In the genomic region with DNA sequence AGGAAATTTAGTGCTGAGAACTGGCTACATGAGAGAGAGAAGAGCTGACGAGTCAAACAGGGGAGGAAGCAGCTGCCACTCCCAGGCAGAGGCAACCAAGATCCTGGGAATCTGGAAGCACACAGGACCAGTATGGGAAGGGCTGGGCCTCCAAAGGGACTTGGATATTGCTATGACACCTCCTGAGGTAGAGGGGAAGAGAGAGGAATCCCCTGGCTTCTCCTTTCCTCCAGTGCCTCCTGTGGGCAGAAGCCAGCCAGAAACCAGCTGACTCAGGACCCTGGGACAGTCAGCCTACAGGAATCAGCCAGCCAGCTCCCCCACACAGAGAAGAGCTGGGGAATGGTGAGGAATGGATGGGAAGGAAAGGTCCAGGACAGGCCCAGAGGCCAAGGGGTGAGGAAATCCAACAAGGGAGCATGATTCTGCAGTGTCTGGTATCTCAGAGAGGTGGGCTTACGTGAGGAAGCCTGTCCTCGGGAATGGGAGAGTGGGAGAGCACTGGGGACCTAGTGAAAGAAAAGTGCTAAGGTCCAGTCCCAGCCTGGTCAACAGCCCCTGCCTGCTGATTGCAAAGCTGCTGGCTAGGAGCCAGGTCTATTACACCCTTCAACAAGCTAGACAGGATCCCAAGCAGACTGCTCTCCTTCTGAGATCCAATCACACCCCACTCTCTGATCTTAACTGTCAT, we compare ENCODE assay signal across 1 cellular context.
TF ChIP-seq lines count a peak whose summit lies in the region.

No MANE protein-coding gene starts in this region.

TF ChIP-seq in K562, 482 proteins besides CTCF, POLR2A, EP300 and RAD21 (continued from another document and continues in another):
- TF ChIP-seq, protein P1, sequence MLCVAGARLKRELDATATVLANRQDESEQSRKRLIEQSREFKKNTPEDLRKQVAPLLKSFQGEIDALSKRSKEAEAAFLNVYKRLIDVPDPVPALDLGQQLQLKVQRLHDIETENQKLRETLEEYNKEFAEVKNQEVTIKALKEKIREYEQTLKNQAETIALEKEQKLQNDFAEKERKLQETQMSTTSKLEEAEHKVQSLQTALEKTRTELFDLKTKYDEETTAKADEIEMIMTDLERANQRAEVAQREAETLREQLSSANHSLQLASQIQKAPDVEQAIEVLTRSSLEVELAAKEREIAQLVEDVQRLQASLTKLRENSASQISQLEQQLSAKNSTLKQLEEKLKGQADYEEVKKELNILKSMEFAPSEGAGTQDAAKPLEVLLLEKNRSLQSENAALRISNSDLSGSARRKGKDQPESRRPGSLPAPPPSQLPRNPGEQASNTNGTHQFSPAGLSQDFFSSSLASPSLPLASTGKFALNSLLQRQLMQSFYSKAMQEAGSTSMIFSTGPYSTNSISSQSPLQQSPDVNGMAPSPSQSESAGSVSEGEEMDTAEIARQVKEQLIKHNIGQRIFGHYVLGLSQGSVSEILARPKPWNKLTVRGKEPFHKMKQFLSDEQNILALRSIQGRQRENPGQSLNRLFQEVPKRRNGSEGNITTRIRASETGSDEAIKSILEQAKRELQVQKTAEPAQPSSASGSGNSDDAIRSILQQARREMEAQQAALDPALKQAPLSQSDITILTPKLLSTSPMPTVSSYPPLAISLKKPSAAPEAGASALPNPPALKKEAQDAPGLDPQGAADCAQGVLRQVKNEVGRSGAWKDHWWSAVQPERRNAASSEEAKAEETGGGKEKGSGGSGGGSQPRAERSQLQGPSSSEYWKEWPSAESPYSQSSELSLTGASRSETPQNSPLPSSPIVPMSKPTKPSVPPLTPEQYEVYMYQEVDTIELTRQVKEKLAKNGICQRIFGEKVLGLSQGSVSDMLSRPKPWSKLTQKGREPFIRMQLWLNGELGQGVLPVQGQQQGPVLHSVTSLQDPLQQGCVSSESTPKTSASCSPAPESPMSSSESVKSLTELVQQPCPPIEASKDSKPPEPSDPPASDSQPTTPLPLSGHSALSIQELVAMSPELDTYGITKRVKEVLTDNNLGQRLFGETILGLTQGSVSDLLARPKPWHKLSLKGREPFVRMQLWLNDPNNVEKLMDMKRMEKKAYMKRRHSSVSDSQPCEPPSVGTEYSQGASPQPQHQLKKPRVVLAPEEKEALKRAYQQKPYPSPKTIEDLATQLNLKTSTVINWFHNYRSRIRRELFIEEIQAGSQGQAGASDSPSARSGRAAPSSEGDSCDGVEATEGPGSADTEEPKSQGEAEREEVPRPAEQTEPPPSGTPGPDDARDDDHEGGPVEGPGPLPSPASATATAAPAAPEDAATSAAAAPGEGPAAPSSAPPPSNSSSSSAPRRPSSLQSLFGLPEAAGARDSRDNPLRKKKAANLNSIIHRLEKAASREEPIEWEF (CRISPR knock-in tag; IDR thresholded peaks at IDR 0.05), result no peak
- TF ChIP-seq ZFP36 (IDR thresholded peaks at IDR 0.05; ENCODE audit: low read depth, low read length, partially characterized antibody), result no peak
- 0 out of 2 replicates have a peak, but pooled peaks have one; percentile 24 for TF ChIP-seq ARID2 (IDR thresholded peaks at IDR 0.05)
- TF ChIP-seq RBBP5 (IDR thresholded peaks at IDR 0.05; ENCODE audit: borderline replicate concordance, insufficient read depth, low read length, poor library complexity, severe bottlenecking), result no peak
- TF ChIP-seq, protein P2, sequence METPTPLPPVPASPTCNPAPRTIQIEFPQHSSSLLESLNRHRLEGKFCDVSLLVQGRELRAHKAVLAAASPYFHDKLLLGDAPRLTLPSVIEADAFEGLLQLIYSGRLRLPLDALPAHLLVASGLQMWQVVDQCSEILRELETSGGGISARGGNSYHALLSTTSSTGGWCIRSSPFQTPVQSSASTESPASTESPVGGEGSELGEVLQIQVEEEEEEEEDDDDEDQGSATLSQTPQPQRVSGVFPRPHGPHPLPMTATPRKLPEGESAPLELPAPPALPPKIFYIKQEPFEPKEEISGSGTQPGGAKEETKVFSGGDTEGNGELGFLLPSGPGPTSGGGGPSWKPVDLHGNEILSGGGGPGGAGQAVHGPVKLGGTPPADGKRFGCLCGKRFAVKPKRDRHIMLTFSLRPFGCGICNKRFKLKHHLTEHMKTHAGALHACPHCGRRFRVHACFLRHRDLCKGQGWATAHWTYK (CRISPR knock-in tag; IDR thresholded peaks at IDR 0.05), result peak; percentile 23; the same call in 1 of the 2 replicates
- TF ChIP-seq CTBP1 (IDR thresholded peaks at IDR 0.05; ENCODE audit: borderline replicate concordance), result peak; percentile 62
- peak; percentile 77; the same call in 1 of the 2 replicates for TF ChIP-seq ZNF165 (CRISPR knock-in tag; IDR thresholded peaks at IDR 0.05; ENCODE audit: borderline replicate concordance)
- no peak for TF ChIP-seq RAD51 (IDR thresholded peaks at IDR 0.05; ENCODE audit: borderline replicate concordance, low read depth)
- TF ChIP-seq BRD4 (IDR thresholded peaks at IDR 0.05), result no peak
- no peak for TF ChIP-seq NR2F6 (CRISPR knock-in tag; IDR thresholded peaks at IDR 0.05)
- no peak for TF ChIP-seq ILK (tag; IDR thresholded peaks at IDR 0.05; ENCODE audit: borderline replicate concordance, low read depth)
- TF ChIP-seq ERF (CRISPR knock-in tag; IDR thresholded peaks at IDR 0.05), result no peak
- no peak for TF ChIP-seq ZNF121 (CRISPR knock-in tag; conservative IDR thresholded peaks at IDR 0.05)
- TF ChIP-seq, protein P3, sequence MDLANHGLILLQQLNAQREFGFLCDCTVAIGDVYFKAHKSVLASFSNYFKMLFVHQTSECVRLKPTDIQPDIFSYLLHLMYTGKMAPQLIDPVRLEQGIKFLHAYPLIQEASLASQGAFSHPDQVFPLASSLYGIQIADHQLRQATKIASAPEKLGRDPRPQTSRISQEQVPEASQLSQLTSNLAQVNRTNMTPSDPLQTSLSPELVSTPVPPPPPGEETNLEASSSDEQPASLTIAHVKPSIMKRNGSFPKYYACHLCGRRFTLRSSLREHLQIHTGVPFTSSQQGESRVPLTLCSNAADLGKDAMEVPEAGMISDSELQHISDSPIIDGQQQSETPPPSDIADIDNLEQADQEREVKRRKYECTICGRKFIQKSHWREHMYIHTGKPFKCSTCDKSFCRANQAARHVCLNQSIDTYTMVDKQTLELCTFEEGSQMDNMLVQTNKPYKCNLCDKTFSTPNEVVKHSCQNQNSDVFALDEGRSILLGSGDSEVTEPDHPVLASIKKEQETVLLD (IDR thresholded peaks at IDR 0.05), result no peak
- TF ChIP-seq OTX1 (CRISPR knock-in tag; IDR thresholded peaks at IDR 0.05), result no peak; the same call in 1 of the 2 replicates
- no peak for TF ChIP-seq CBFA2T2 (conservative IDR thresholded peaks at IDR 0.05)
- no peak for TF ChIP-seq TBP (optimal IDR thresholded peaks at IDR 0.05; ENCODE audit: low read depth, low read length)
- no peak for TF ChIP-seq CEBPG (CRISPR knock-in tag; IDR thresholded peaks at IDR 0.05)
- no peak for TF ChIP-seq CEBPG (tag; conservative IDR thresholded peaks at IDR 0.05 in 1 of 2, IDR thresholded peaks at IDR 0.05 in 1 of 2)
- TF ChIP-seq, protein P4, sequence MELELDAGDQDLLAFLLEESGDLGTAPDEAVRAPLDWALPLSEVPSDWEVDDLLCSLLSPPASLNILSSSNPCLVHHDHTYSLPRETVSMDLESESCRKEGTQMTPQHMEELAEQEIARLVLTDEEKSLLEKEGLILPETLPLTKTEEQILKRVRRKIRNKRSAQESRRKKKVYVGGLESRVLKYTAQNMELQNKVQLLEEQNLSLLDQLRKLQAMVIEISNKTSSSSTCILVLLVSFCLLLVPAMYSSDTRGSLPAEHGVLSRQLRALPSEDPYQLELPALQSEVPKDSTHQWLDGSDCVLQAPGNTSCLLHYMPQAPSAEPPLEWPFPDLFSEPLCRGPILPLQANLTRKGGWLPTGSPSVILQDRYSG (tag; conservative IDR thresholded peaks at IDR 0.05; ENCODE audit: low read depth), result no peak
- no peak for TF ChIP-seq LCOR (CRISPR knock-in tag; IDR thresholded peaks at IDR 0.05)
- TF ChIP-seq ZKSCAN1 (IDR thresholded peaks at IDR 0.05; ENCODE audit: low read depth, low read length), result no peak
- peak; percentile 44; the same call in 1 of the 2 replicates for TF ChIP-seq ELF4 (CRISPR knock-in tag; IDR thresholded peaks at IDR 0.05)
- TF ChIP-seq CAMTA2 (CRISPR knock-in tag; conservative IDR thresholded peaks at IDR 0.05), result no peak
- TF ChIP-seq CCNT2 (IDR thresholded peaks at IDR 0.05; ENCODE audit: borderline replicate concordance, extremely low read depth, insufficient read length, low read depth, low read length), result no peak
- TF ChIP-seq ETV6 (IDR thresholded peaks at IDR 0.05; ENCODE audit: borderline replicate concordance in 1 of 2, low read depth in 2 of 2, low read length in 1 of 2), result no peak
- no peak for TF ChIP-seq ETV6 (CRISPR knock-in tag; IDR thresholded peaks at IDR 0.05; ENCODE audit: borderline replicate concordance)
- TF ChIP-seq, protein P5, sequence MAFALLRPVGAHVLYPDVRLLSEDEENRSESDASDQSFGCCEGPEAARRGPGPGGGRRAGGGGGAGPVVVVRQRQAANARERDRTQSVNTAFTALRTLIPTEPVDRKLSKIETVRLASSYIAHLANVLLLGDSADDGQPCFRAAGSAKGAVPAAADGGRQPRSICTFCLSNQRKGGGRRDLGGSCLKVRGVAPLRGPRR (CRISPR knock-in tag; IDR thresholded peaks at IDR 0.05), result no peak
- TF ChIP-seq PHF20 (IDR thresholded peaks at IDR 0.05; ENCODE audit: partially characterized antibody), result no peak
- no peak for TF ChIP-seq PHB2 (IDR thresholded peaks at IDR 0.05; ENCODE audit: low read depth)
- TF ChIP-seq POU5F1 (IDR thresholded peaks at IDR 0.05; ENCODE audit: borderline replicate concordance, low read depth, low read length, partially characterized antibody), result no peak
- TF ChIP-seq RBFOX2 (IDR thresholded peaks at IDR 0.05; ENCODE audit: low read depth, low read length), result no peak
- no peak for TF ChIP-seq KDM5B (IDR thresholded peaks at IDR 0.05; ENCODE audit: insufficient replicate concordance, low read depth, low read length)
- TF ChIP-seq, protein P6, sequence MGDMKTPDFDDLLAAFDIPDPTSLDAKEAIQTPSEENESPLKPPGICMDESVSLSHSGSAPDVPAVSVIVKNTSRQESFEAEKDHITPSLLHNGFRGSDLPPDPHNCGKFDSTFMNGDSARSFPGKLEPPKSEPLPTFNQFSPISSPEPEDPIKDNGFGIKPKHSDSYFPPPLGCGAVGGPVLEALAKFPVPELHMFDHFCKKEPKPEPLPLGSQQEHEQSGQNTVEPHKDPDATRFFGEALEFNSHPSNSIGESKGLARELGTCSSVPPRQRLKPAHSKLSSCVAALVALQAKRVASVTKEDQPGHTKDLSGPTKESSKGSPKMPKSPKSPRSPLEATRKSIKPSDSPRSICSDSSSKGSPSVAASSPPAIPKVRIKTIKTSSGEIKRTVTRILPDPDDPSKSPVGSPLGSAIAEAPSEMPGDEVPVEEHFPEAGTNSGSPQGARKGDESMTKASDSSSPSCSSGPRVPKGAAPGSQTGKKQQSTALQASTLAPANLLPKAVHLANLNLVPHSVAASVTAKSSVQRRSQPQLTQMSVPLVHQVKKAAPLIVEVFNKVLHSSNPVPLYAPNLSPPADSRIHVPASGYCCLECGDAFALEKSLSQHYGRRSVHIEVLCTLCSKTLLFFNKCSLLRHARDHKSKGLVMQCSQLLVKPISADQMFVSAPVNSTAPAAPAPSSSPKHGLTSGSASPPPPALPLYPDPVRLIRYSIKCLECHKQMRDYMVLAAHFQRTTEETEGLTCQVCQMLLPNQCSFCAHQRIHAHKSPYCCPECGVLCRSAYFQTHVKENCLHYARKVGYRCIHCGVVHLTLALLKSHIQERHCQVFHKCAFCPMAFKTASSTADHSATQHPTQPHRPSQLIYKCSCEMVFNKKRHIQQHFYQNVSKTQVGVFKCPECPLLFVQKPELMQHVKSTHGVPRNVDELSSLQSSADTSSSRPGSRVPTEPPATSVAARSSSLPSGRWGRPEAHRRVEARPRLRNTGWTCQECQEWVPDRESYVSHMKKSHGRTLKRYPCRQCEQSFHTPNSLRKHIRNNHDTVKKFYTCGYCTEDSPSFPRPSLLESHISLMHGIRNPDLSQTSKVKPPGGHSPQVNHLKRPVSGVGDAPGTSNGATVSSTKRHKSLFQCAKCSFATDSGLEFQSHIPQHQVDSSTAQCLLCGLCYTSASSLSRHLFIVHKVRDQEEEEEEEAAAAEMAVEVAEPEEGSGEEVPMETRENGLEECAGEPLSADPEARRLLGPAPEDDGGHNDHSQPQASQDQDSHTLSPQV (IDR thresholded peaks at IDR 0.05), result no peak; the same call in 1 of the 2 replicates
- TF ChIP-seq TGIF2 (CRISPR knock-in tag; IDR thresholded peaks at IDR 0.05), result no peak
- peak; percentile 38; the same call in 1 of the 2 replicates for TF ChIP-seq JUND (IDR thresholded peaks at IDR 0.05; ENCODE audit: borderline replicate concordance, low read depth, low read length)
- TF ChIP-seq JUND (tag; IDR thresholded peaks at IDR 0.05; ENCODE audit: borderline replicate concordance, low read depth, low read length), result peak; percentile 61; the same call in 1 of the 3 replicates
- TF ChIP-seq MED1 (CRISPR knock-in tag; IDR thresholded peaks at IDR 0.05; ENCODE audit: borderline replicate concordance), result no peak
- peak in 1 of 2 experiments; percentile 48; a peak in 1 of 4 replicates for TF ChIP-seq TBL1XR1 (IDR thresholded peaks at IDR 0.05; ENCODE audit: low read length in 2 of 2)
- TF ChIP-seq, protein P7, sequence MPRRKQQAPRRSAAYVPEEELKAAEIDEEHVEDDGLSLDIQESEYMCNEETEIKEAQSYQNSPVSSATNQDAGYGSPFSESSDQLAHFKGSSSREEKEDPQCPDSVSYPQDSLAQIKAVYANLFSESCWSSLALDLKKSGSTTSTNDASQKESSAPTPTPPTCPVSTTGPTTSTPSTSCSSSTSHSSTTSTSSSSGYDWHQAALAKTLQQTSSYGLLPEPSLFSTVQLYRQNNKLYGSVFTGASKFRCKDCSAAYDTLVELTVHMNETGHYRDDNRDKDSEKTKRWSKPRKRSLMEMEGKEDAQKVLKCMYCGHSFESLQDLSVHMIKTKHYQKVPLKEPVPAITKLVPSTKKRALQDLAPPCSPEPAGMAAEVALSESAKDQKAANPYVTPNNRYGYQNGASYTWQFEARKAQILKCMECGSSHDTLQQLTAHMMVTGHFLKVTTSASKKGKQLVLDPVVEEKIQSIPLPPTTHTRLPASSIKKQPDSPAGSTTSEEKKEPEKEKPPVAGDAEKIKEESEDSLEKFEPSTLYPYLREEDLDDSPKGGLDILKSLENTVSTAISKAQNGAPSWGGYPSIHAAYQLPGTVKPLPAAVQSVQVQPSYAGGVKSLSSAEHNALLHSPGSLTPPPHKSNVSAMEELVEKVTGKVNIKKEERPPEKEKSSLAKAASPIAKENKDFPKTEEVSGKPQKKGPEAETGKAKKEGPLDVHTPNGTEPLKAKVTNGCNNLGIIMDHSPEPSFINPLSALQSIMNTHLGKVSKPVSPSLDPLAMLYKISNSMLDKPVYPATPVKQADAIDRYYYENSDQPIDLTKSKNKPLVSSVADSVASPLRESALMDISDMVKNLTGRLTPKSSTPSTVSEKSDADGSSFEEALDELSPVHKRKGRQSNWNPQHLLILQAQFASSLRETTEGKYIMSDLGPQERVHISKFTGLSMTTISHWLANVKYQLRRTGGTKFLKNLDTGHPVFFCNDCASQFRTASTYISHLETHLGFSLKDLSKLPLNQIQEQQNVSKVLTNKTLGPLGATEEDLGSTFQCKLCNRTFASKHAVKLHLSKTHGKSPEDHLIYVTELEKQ (CRISPR knock-in tag; IDR thresholded peaks at IDR 0.05), result no peak
- TF ChIP-seq, protein P8, sequence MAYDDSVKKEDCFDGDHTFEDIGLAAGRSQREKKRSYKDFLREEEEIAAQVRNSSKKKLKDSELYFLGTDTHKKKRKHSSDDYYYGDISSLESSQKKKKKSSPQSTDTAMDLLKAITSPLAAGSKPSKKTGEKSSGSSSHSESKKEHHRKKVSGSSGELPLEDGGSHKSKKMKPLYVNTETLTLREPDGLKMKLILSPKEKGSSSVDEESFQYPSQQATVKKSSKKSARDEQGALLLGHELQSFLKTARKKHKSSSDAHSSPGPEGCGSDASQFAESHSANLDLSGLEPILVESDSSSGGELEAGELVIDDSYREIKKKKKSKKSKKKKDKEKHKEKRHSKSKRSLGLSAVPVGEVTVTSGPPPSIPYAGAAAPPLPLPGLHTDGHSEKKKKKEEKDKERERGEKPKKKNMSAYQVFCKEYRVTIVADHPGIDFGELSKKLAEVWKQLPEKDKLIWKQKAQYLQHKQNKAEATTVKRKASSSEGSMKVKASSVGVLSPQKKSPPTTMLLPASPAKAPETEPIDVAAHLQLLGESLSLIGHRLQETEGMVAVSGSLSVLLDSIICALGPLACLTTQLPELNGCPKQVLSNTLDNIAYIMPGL (CRISPR knock-in tag; IDR thresholded peaks at IDR 0.05), result no peak
